Comparison of ENCODE assay signal across 8 cellular contexts in genomic region chr3:156554515-156554841, GRCh38. TPM values are rescaled to one million over a fixed set of nuclear protein-coding genes. Genes with fewer than 3 reads are reported as not detected.
A peak's percentile ranks its signal among the peaks of the same experiment; 100 is the strongest.
DNase-seq lines count a peak whose midpoint lies in the region; ATAC-seq and TF ChIP-seq lines count a peak whose summit lies in the region.

No MANE protein-coding gene starts in this region.

- H3K4me1 ChIP-seq in Caco-2: peaks cover 19% of the 10 kb centered on the region; the same call in 1 of the 2 replicates
- H3K4me1 ChIP-seq in MM.1S (ENCODE audit: low read length): peaks cover 45% of the 10 kb centered on the region
- H3K4me1 ChIP-seq in neuronal stem cell (ENCODE audit: control insufficient read depth in 2 of 2, insufficient read depth in 1 of 2, low read depth in 1 of 2, low read length in 2 of 2): peaks cover 1 to 4% of the 10 kb centered on the region in 2 donors

- no peak overlapping the region for H3K14ac ChIP-seq in neuronal stem cell (ENCODE audit: low read length)

- H3K4me3 ChIP-seq in Caco-2 (ENCODE audit: low read depth, low read length) (peak overlapping the region; percentile 99), MM.1S (ENCODE audit: low read length) (peak overlapping the region; percentile 89), neuronal stem cell (ENCODE audit: low read length in 2 of 2) (peak overlapping the region; percentile 96 to 97)

- H2BK12ac ChIP-seq in neuronal stem cell (ENCODE audit: low read length): no peak overlapping the region

- H3K79me1 ChIP-seq in neuronal stem cell (ENCODE audit: low read depth, low read length): peaks cover 4% of the 10 kb centered on the region

- H3K18ac ChIP-seq in neuronal stem cell (ENCODE audit: low read length): peak overlapping the region; percentile 96

- POLR2A ChIA-PET in Caco-2 (lab: Charles Lee): interaction anchor here (0.9 to 2.6 kb wide), 6 partner anchors 19 to 606 kb away, joined by 3 to 14 read pairs (median 9); partner anchors contain the start of genes CCNL1 and TIPARP

- TF ChIP-seq CTCF in Caco-2 (IDR thresholded peaks at IDR 0.05; ENCODE audit: insufficient read depth in 1 of 2, low read depth in 1 of 2, low read length in 1 of 2, severe bottlenecking in 1 of 2, unreplicated experiment in 1 of 2): no peak
- no peak for TF ChIP-seq CTCF in MM.1S (IDR thresholded peaks at IDR 0.05; ENCODE audit: low read length)

- H3K4me2 ChIP-seq in MM.1S (ENCODE audit: low read depth, low read length) (peak overlapping the region; percentile 69), neuronal stem cell (ENCODE audit: insufficient read depth, low read length, poor library complexity, severe bottlenecking) (peak overlapping the region; percentile 67)

- no peaks in the 10 kb centered on the region for H3K9me2 ChIP-seq in MM.1S (replicated peaks; ENCODE audit: insufficient read depth, low read length)

- H3K36me3 Mint-ChIP-seq in Caco-2 (ENCODE audit: insufficient read depth, unreplicated experiment): peaks cover 44% of the 10 kb centered on the region
- peaks cover 49% of the 10 kb centered on the region for H3K36me3 Mint-ChIP-seq in effector memory CD8-positive, alpha-beta T cell (ENCODE audit: insufficient read depth)

- no peak overlapping the region for H4K8ac ChIP-seq in neuronal stem cell (ENCODE audit: low read depth, low read length)

- H3K4ac ChIP-seq in neuronal stem cell (ENCODE audit: low read length): peak overlapping the region; percentile 60

- peaks cover 22% of the 10 kb centered on the region for H3K4me1 Mint-ChIP-seq in Caco-2 (ENCODE audit: low read depth, unreplicated experiment)
- H3K4me1 Mint-ChIP-seq in effector memory CD8-positive, alpha-beta T cell (ENCODE audit: low read depth in 2 of 2): peaks cover 24 to 52% of the 10 kb centered on the region in 2 donors

- H3K27me3 Mint-ChIP-seq in Caco-2 (ENCODE audit: insufficient read depth, unreplicated experiment): no peaks in the 10 kb centered on the region
- no peaks in the 10 kb centered on the region for H3K27me3 Mint-ChIP-seq in effector memory CD8-positive, alpha-beta T cell

- H3K79me2 ChIP-seq in MM.1S (ENCODE audit: low read length): peaks cover 55% of the 10 kb centered on the region

- peak overlapping the region; percentile 73 for H2AK5ac ChIP-seq in neuronal stem cell (ENCODE audit: low read depth, low read length)

- no CpG with 5 or more reads among the region's 11 CpGs for WGBS in neuronal stem cell (ENCODE audit: extremely low coverage in 2 of 2, insufficient read length in 2 of 2, insufficient replicate concordance in 1 of 2), 2 donors

- DNase-seq in Caco-2 (no peak), MM.1S (no peak), neuronal stem cell (ENCODE audit: low spot score) (no peak), HuH-7 (ENCODE audit: low spot score) (no peak), NCI-H1048 (lab: John Stamatoyannopoulos, UW) (no peak), NOMO-1 treated with DMSO at 0.1 percent for 48 hours (lab: John Stamatoyannopoulos, UW; ENCODE audit: unreplicated experiment) (no peak)
- DNase-seq in effector memory CD8-positive, alpha-beta T cell: no peak

- intact Hi-C loops in Caco-2 (cut with micrococcal nuclease; ENCODE audit: unreplicated experiment): no loop called here

- H3K4me3 Mint-ChIP-seq in Caco-2 (ENCODE audit: unreplicated experiment): peak overlapping the region; percentile 88
- H3K4me3 Mint-ChIP-seq in effector memory CD8-positive, alpha-beta T cell: peak overlapping the region; percentile 92

- H3K36me3 ChIP-seq in Caco-2 (ENCODE audit: control insufficient read depth, insufficient read depth, low read length): no peaks in the 10 kb centered on the region; the same call in 1 of the 2 replicates
- H3K36me3 ChIP-seq in MM.1S (replicated peaks; ENCODE audit: insufficient read depth, low read length): peaks cover 25% of the 10 kb centered on the region; the same call in 1 of the 2 replicates
- H3K36me3 ChIP-seq in neuronal stem cell (replicated peaks in 1 of 2; ENCODE audit: control insufficient read depth in 2 of 2, insufficient read depth in 2 of 2, low read length in 2 of 2): peaks cover 6 to 41% of the 10 kb centered on the region in 2 donors

- peak overlapping the region; percentile 78 for H2AFZ ChIP-seq in MM.1S (ENCODE audit: low read length)
- peak overlapping the region; percentile 98 for H2AFZ ChIP-seq in neuronal stem cell (ENCODE audit: low read length)

- no peaks in the 10 kb centered on the region for H3K9me3 Mint-ChIP-seq in Caco-2 (ENCODE audit: unreplicated experiment)
- no peaks in the 10 kb centered on the region for H3K9me3 Mint-ChIP-seq in effector memory CD8-positive, alpha-beta T cell

- H2BK5ac ChIP-seq in neuronal stem cell (ENCODE audit: low read length): peak overlapping the region; percentile 89

- H3F3A ChIP-seq in MM.1S (ENCODE audit: insufficient read depth, low read length): 0 out of 2 replicates have a peak, but pooled peaks cover 4% of the 10 kb centered on the region

- BruUV-seq in Caco-2 (replicated peaks; lab: Mats Ljungman, UMichigan): no TSS peak

- H3K27ac Mint-ChIP-seq in Caco-2 (ENCODE audit: unreplicated experiment): peak overlapping the region; percentile 81
- peak overlapping the region; percentile 95 to 96 for H3K27ac Mint-ChIP-seq in effector memory CD8-positive, alpha-beta T cell

- peak overlapping the region; percentile 35 for H2BK120ac ChIP-seq in neuronal stem cell (ENCODE audit: low read depth, low read length)

- no peak overlapping the region for H4K91ac ChIP-seq in neuronal stem cell (ENCODE audit: low read depth, low read length, poor library complexity)

- H4K20me1 ChIP-seq in MM.1S (ENCODE audit: insufficient read depth, low read length): peaks cover 13% of the 10 kb centered on the region; the same call in 1 of the 2 replicates

- H2BK15ac ChIP-seq in neuronal stem cell (ENCODE audit: low read length): no peak overlapping the region

- H3K27ac ChIP-seq in MM.1S (ENCODE audit: low read length) (peak overlapping the region; percentile 66), neuronal stem cell (replicated peaks; ENCODE audit: low read length) (peak overlapping the region; percentile 80)

- peak overlapping the region; percentile 97 for H3K23ac ChIP-seq in neuronal stem cell (ENCODE audit: low read depth, low read length, poor library complexity)

- CTCF ChIA-PET in Caco-2 (lab: Charles Lee): interaction anchor here (0.6 to 3.0 kb wide), 6 partner anchors 13 to 510 kb away, joined by 3 to 10 read pairs (median 6); partner anchors contain the start of gene TIPARP

- ATAC-seq in effector memory CD8-positive, alpha-beta T cell (replicated peaks): peak; percentile 14
- ATAC-seq in HG03108 (IDR thresholded peaks at IDR 0.05; ENCODE audit: unreplicated experiment): no peak

- H3K27me3 ChIP-seq in Caco-2 (replicated peaks; ENCODE audit: control insufficient read depth, insufficient read depth, low read length) (no peaks in the 10 kb centered on the region), MM.1S (replicated peaks; ENCODE audit: insufficient read depth, low read length) (no peaks in the 10 kb centered on the region), neuronal stem cell (ENCODE audit: control insufficient read depth in 3 of 3, insufficient read depth in 3 of 3, low read depth in 1 of 3, low read length in 3 of 3) (no peaks in the 10 kb centered on the region)

- H3K9me3 ChIP-seq in Caco-2 (no peaks in the 10 kb centered on the region), MM.1S (replicated peaks; ENCODE audit: insufficient read depth, low read length) (no peaks in the 10 kb centered on the region), neuronal stem cell (replicated peaks in 1 of 2; ENCODE audit: control insufficient read depth in 2 of 2, insufficient read depth in 1 of 2, low read depth in 1 of 2, low read length in 2 of 2) (no peaks in the 10 kb centered on the region)

- H3K9ac ChIP-seq in MM.1S (ENCODE audit: low read length) (peak overlapping the region; percentile 91), neuronal stem cell (ENCODE audit: low read depth, low read length, poor library complexity) (peak overlapping the region; percentile 97)

RNA-seq across cellular contexts. Expression of gene SSR3, which starts 0.4 kb away (rescaled TPM):
- total RNA-seq in Caco-2 (2022): 177 and 186 TPM in 2 replicates
- polyA plus RNA-seq in neuronal stem cell (2013, experiment 1 of 2): 95.6 TPM
- 92.3 TPM for polyA plus RNA-seq in neuronal stem cell (2013, experiment 2 of 2)
